Comparison of ENCODE assay signal across 14 cellular contexts in the genomic region with DNA sequence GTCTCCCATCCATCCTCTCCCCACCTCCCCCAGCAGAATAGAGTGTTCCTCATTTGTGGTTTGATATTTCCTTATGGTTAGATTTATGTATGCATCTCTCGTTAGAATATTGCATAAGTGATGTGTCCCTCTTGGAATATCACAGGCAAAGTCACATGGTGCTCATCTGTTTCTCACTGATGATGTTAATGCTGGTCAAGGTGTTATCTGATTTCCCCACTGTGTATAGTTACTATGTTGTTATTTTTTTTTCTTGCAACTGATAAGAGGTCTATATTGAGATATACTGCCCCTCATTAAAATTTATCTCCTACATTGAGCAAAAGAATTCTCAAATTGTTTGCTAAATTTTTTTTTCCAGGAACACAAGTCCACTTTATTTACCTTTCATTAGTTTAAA. TPM values are rescaled to one million over a fixed set of nuclear protein-coding genes. Genes with fewer than 3 reads are reported as not detected.
DNase-seq lines count a peak whose midpoint lies in the region; ATAC-seq, FAIRE-seq and TF ChIP-seq lines count a peak whose summit lies in the region.
"Had no signal": no experiment of that assay in that cellular context is flagged by ENCODE, and none has a peak within 500 bp of the region (broad histone marks: within the 10 kb centered on the region; RNA-seq: fewer than 3 reads in every experiment).

No MANE protein-coding gene starts in this region.

- no peak overlapping the region for H2BK5ac ChIP-seq in H1 (ENCODE audit: low read depth, low read length)

- H3K27me3 ChIP-seq in H1 (replicated peaks in 1 of 4; ENCODE audit: control insufficient read depth in 3 of 4, extremely low read depth in 1 of 4, insufficient read depth in 3 of 4, low read length in 3 of 4) (no peaks in the 10 kb centered on the region), hepatocyte (no peaks in the 10 kb centered on the region), ovary (no peaks in the 10 kb centered on the region)

- intact Hi-C loops in ovary (cut with DNase I), result no loop called here

- H3K27me3 Mint-ChIP-seq in activated naive CD4-positive, alpha-beta T cell treated with anti-CD3 and anti-CD28 coated beads, Interleukin-2, amount 50 U/mL, for 24 hours, result no peaks in the 10 kb centered on the region
- no peaks in the 10 kb centered on the region for H3K27me3 Mint-ChIP-seq in natural killer cell treated with Interleukin-12 subunit alpha and Interleukin-12 subunit beta and Interleukin-15 and Interleukin-18, amount 100 ng/mL, for 72 hours
- H3K27me3 Mint-ChIP-seq in stimulated activated naive B cell treated with anti-CD40 and anti-IgM and Interleukin-4, amounts not matched to agents 10 μg/mL and 1 μg/mL and 100 μg/mL, for 72 hours, result no peaks in the 10 kb centered on the region

- H3K4ac ChIP-seq in H1 (replicated peaks; ENCODE audit: insufficient read length, low read depth, low read length), result no peak overlapping the region

- no peak overlapping the region for H4K91ac ChIP-seq in H1 (replicated peaks; ENCODE audit: insufficient read length, low read length)

- no peak overlapping the region for H3K18ac ChIP-seq in H1 (ENCODE audit: extremely low read depth, low read length)

- H3K4me3 ChIP-seq in H1 (ENCODE audit: extremely low read depth in 1 of 4, insufficient read depth in 2 of 4, low read depth in 3 of 4, low read length in 4 of 4) (no peak overlapping the region), hepatocyte (no peak overlapping the region), ovary (no peak overlapping the region)

- H3K9me2 ChIP-seq in hepatocyte (replicated peaks; ENCODE audit: insufficient read depth), result no peaks in the 10 kb centered on the region

- POLR2A ChIA-PET in H1 (lab: Charles Lee; ENCODE audit: partially characterized antibody), result no interaction called here

- peak overlapping the region; percentile 14 for H3K27ac Mint-ChIP-seq in activated naive CD4-positive, alpha-beta T cell treated with anti-CD3 and anti-CD28 coated beads, Interleukin-2, amount 50 U/mL, for 24 hours
- no peak overlapping the region for H3K27ac Mint-ChIP-seq in activated naive CD4-positive, alpha-beta T cell treated with anti-CD3 and anti-CD28 coated beads, Interleukin-2, amount 50 U/mL, for 72 hours
- peak overlapping the region; percentile 5 for H3K27ac Mint-ChIP-seq in natural killer cell treated with Interleukin-12 subunit alpha and Interleukin-12 subunit beta and Interleukin-15 and Interleukin-18, amount 100 ng/mL, for 72 hours
- H3K27ac Mint-ChIP-seq in stimulated activated naive B cell treated with anti-CD40 and anti-IgM and Interleukin-4, amounts not matched to agents 10 μg/mL and 1 μg/mL and 100 μg/mL, for 72 hours, result no peak overlapping the region
- H3K27ac Mint-ChIP-seq: H9 had no signal

- H2AK5ac ChIP-seq in H1 (ENCODE audit: low read depth, low read length), result no peak overlapping the region

- H4K20me1 ChIP-seq in H1 (replicated peaks in 1 of 2; ENCODE audit: control insufficient read depth in 1 of 2, insufficient read depth in 2 of 2, low read length in 2 of 2) (peaks cover 0 to 1% of the 10 kb centered on the region in 2 experiments), hepatocyte (ENCODE audit: insufficient read depth, poor library complexity, severe bottlenecking) (no peaks in the 10 kb centered on the region)

- no peak for ATAC-seq in activated naive CD4-positive, alpha-beta T cell treated with anti-CD3 and anti-CD28 coated beads, Interleukin-2, amount 50 U/mL, for 72 hours
- no peak for ATAC-seq in natural killer cell treated with Interleukin-12 subunit alpha and Interleukin-12 subunit beta and Interleukin-15 and Interleukin-18, amount 100 ng/mL, for 72 hours
- ATAC-seq in stimulated activated naive B cell treated with anti-CD40 and anti-IgM and Interleukin-4, amounts not matched to agents 10 μg/mL and 1 μg/mL and 100 μg/mL, for 72 hours (replicated peaks), result no peak

- no peak for TF ChIP-seq RAD21 in H1 (IDR thresholded peaks at IDR 0.05 in 1 of 2, conservative IDR thresholded peaks at IDR 0.05 in 1 of 2; ENCODE audit: low read depth in 2 of 2, low read length in 2 of 2)

- H3K9me3 Mint-ChIP-seq in activated naive CD4-positive, alpha-beta T cell treated with anti-CD3 and anti-CD28 coated beads, Interleukin-2, amount 50 U/mL, for 24 hours, result no peaks in the 10 kb centered on the region
- no peaks in the 10 kb centered on the region for H3K9me3 Mint-ChIP-seq in activated naive CD4-positive, alpha-beta T cell treated with anti-CD3 and anti-CD28 coated beads, Interleukin-2, amount 50 U/mL, for 72 hours
- no peaks in the 10 kb centered on the region for H3K9me3 Mint-ChIP-seq in natural killer cell treated with Interleukin-12 subunit alpha and Interleukin-12 subunit beta and Interleukin-15 and Interleukin-18, amount 100 ng/mL, for 72 hours
- no peaks in the 10 kb centered on the region for H3K9me3 Mint-ChIP-seq in stimulated activated naive B cell treated with anti-CD40 and anti-IgM and Interleukin-4, amounts not matched to agents 10 μg/mL and 1 μg/mL and 100 μg/mL, for 72 hours
- H3K9me3 Mint-ChIP-seq: H9 had no signal

- no peak overlapping the region for H4K8ac ChIP-seq in H1 (ENCODE audit: extremely low read depth, insufficient read depth, low read length)

- CTCF ChIA-PET in H1 (lab: Charles Lee; ENCODE audit: partially characterized antibody), result no interaction called here

- H2BK12ac ChIP-seq in H1 (ENCODE audit: low read depth, low read length), result no peak overlapping the region

- DNase-seq in activated naive CD4-positive, alpha-beta T cell treated with anti-CD3 and anti-CD28 coated beads, Interleukin-2, amount 50 U/mL, for 72 hours (ENCODE audit: low spot score in 2 of 2), result no peak
- DNase-seq in OCI-M1 (lab: John Stamatoyannopoulos, UW) (peak; percentile 31), H1 (ENCODE audit: low read depth in 1 of 2, low spot score in 2 of 2) (no peak), hepatocyte (ENCODE audit: low spot score) (no peak), ovary (no peak)
- no peak for DNase-seq in natural killer cell treated with Interleukin-12 subunit alpha and Interleukin-12 subunit beta and Interleukin-15 and Interleukin-18, amount 100 ng/mL, for 72 hours (ENCODE audit: low spot score)
- no peak for DNase-seq in stimulated activated naive B cell treated with anti-CD40 and anti-IgM and Interleukin-4, amounts not matched to agents 10 μg/mL and 1 μg/mL and 100 μg/mL, for 72 hours
- DNase-seq: H9, MV-4-11, NCI-H1417 treated with DMSO at 0.1 percent for 48 hours, NCI-H2029 treated with DMSO at 0.1 percent for 48 hours, NCI-H510A treated with DMSO at 0.1 percent for 48 hours had no signal

- peaks cover 11% of the 10 kb centered on the region for H3K36me3 Mint-ChIP-seq in activated naive CD4-positive, alpha-beta T cell treated with anti-CD3 and anti-CD28 coated beads, Interleukin-2, amount 50 U/mL, for 24 hours
- H3K36me3 Mint-ChIP-seq in activated naive CD4-positive, alpha-beta T cell treated with anti-CD3 and anti-CD28 coated beads, Interleukin-2, amount 50 U/mL, for 72 hours, result peaks cover 2 to 4% of the 10 kb centered on the region in 2 donors
- H3K36me3 Mint-ChIP-seq in natural killer cell treated with Interleukin-12 subunit alpha and Interleukin-12 subunit beta and Interleukin-15 and Interleukin-18, amount 100 ng/mL, for 72 hours, result no peaks in the 10 kb centered on the region
- H3K36me3 Mint-ChIP-seq in stimulated activated naive B cell treated with anti-CD40 and anti-IgM and Interleukin-4, amounts not matched to agents 10 μg/mL and 1 μg/mL and 100 μg/mL, for 72 hours, result peaks cover 7 to 19% of the 10 kb centered on the region in 2 donors

- no peaks in the 10 kb centered on the region for H3K79me1 ChIP-seq in H1 (ENCODE audit: low read depth, low read length)

- no peaks in the 10 kb centered on the region for H3K9me3 ChIP-seq in H1 (ENCODE audit: insufficient read depth in 2 of 2, low read depth in 1 of 2, low read length in 1 of 2)
- H3K9me3 ChIP-seq in hepatocyte (ENCODE audit: low read depth), result no peaks in the 10 kb centered on the region
- H3K9me3 ChIP-seq in ovary, result no peaks in the 10 kb centered on the region

- no peaks in the 10 kb centered on the region for H3K23me2 ChIP-seq in H1 (ENCODE audit: low read depth, low read length)

- H3K4me1 ChIP-seq in H1 (replicated peaks in 1 of 4; ENCODE audit: control insufficient read depth in 3 of 4, insufficient read depth in 4 of 4, low read length in 3 of 4), result no peaks in the 10 kb centered on the region
- peaks cover 2% of the 10 kb centered on the region for H3K4me1 ChIP-seq in hepatocyte (ENCODE audit: insufficient read depth)
- no peaks in the 10 kb centered on the region for H3K4me1 ChIP-seq in ovary (ENCODE audit: insufficient read depth)

- H3K27ac ChIP-seq in H1 (ENCODE audit: low read depth, low read length) (no peak overlapping the region), hepatocyte (no peak overlapping the region), ovary (no peak overlapping the region)

- peaks cover 48% of the 10 kb centered on the region for H3K4me1 Mint-ChIP-seq in activated naive CD4-positive, alpha-beta T cell treated with anti-CD3 and anti-CD28 coated beads, Interleukin-2, amount 50 U/mL, for 24 hours
- H3K4me1 Mint-ChIP-seq in natural killer cell treated with Interleukin-12 subunit alpha and Interleukin-12 subunit beta and Interleukin-15 and Interleukin-18, amount 100 ng/mL, for 72 hours (ENCODE audit: low read depth in 2 of 2), result peaks cover 24 to 40% of the 10 kb centered on the region in 2 donors
- H3K4me1 Mint-ChIP-seq in stimulated activated naive B cell treated with anti-CD40 and anti-IgM and Interleukin-4, amounts not matched to agents 10 μg/mL and 1 μg/mL and 100 μg/mL, for 72 hours, result peaks cover 13 to 37% of the 10 kb centered on the region in 2 donors

- no peak for TF ChIP-seq POLR2A in H1 (IDR thresholded peaks at IDR 0.05; ENCODE audit: control extremely low read depth in 1 of 2, low read depth in 2 of 2, low read length in 2 of 2)
- TF ChIP-seq POLR2A in ovary (IDR thresholded peaks at IDR 0.05), result no peak

- no peak overlapping the region for H4K5ac ChIP-seq in H1 (ENCODE audit: insufficient read length, low read depth, low read length)

- H3K4me2 ChIP-seq in H1 (ENCODE audit: insufficient read depth in 1 of 2, low read depth in 2 of 2, low read length in 2 of 2) (no peak overlapping the region), hepatocyte (no peak overlapping the region)

- H2BK120ac ChIP-seq in H1 (replicated peaks; ENCODE audit: low read depth, low read length), result no peak overlapping the region

- FAIRE-seq in H1 (lab: Jason Lieb, UNC), result no peak
- FAIRE-seq: A204.1 had no signal

- no peak overlapping the region for H2BK15ac ChIP-seq in H1 (ENCODE audit: low read length)

- H3K23ac ChIP-seq in H1 (ENCODE audit: insufficient read length), result peak overlapping the region; percentile 65

- no peak overlapping the region for H2AFZ ChIP-seq in H1 (ENCODE audit: low read length)
- H2AFZ ChIP-seq in hepatocyte, result no peak overlapping the region

- TF ChIP-seq EP300 in H1 (IDR thresholded peaks at IDR 0.05; ENCODE audit: borderline replicate concordance in 1 of 2, low read depth in 2 of 2, low read length in 2 of 2), result no peak
- no peak for TF ChIP-seq EP300 in ovary (IDR thresholded peaks at IDR 0.05)

- H2BK20ac ChIP-seq in H1 (ENCODE audit: low read length), result no peak overlapping the region

- no peak for TF ChIP-seq CTCF in H1 (IDR thresholded peaks at IDR 0.05; ENCODE audit: control extremely low read depth in 1 of 3, insufficient read depth in 1 of 3, low read depth in 1 of 3, low read length in 3 of 3)
- no peak for TF ChIP-seq CTCF in hepatocyte (IDR thresholded peaks at IDR 0.05; ENCODE audit: poor library complexity)
- no peak for TF ChIP-seq CTCF in ovary (IDR thresholded peaks at IDR 0.05)

- H3K56ac ChIP-seq in H1 (replicated peaks; ENCODE audit: insufficient read length, low read depth, low read length), result no peak overlapping the region

- H3K79me2 ChIP-seq in H1 (ENCODE audit: control insufficient read depth in 1 of 2, insufficient read depth in 2 of 2, low read length in 2 of 2) (no peaks in the 10 kb centered on the region), hepatocyte (no peaks in the 10 kb centered on the region)

- no peak overlapping the region for H3K4me3 Mint-ChIP-seq in activated naive CD4-positive, alpha-beta T cell treated with anti-CD3 and anti-CD28 coated beads, Interleukin-2, amount 50 U/mL, for 24 hours
- no peak overlapping the region for H3K4me3 Mint-ChIP-seq in natural killer cell treated with Interleukin-12 subunit alpha and Interleukin-12 subunit beta and Interleukin-15 and Interleukin-18, amount 100 ng/mL, for 72 hours
- no peak overlapping the region for H3K4me3 Mint-ChIP-seq in stimulated activated naive B cell treated with anti-CD40 and anti-IgM and Interleukin-4, amounts not matched to agents 10 μg/mL and 1 μg/mL and 100 μg/mL, for 72 hours
- H3K4me3 Mint-ChIP-seq: H9 had no signal

- WGBS in H1 (ENCODE audit: extremely low coverage in 1 of 2, insufficient coverage in 1 of 2, insufficient read length in 1 of 2, insufficient replicate concordance in 2 of 2, low coverage in 1 of 2, low lambda C conversion rate in 2 of 2, missing lambda C conversion rate in 1 of 2), 2 experiments, result 95% methylated on average over 1 of the region's 1 CpG; no CpG with 5 or more reads in 1 of the 2 experiments
- 79% methylated on average over 1 of the region's 1 CpG for WGBS in hepatocyte (ENCODE audit: low lambda C conversion rate, missing lambda C conversion rate)
- WGBS in ovary, 3 donors, result 63 to 82% (median 80%) methylated on average over 1 of the region's 1 CpG

- H3K36me3 ChIP-seq in H1 (ENCODE audit: control insufficient read depth in 2 of 4, insufficient read depth in 4 of 4, low read length in 3 of 4) (no peaks in the 10 kb centered on the region), hepatocyte (replicated peaks; ENCODE audit: insufficient read depth, low read depth) (no peaks in the 10 kb centered on the region), ovary (no peaks in the 10 kb centered on the region)

- no peak overlapping the region for H3K9ac ChIP-seq in H1 (replicated peaks in 1 of 4; ENCODE audit: extremely low read depth in 1 of 4, low read depth in 3 of 4, low read length in 3 of 4)

- no peak overlapping the region for H3K14ac ChIP-seq in H1 (ENCODE audit: insufficient read length)

RNA-seq across cellular contexts. Expression of a gene that starts 3.1 kb away (rescaled TPM):
- total RNA-seq in activated naive CD4-positive, alpha-beta T cell treated with anti-CD3 and anti-CD28 coated beads, Interleukin-2, amount 50 U/mL, for 72 hours, result 1 to 10 TPM; 2.0 to 2.1 TPM
- total RNA-seq in H1 (2021; fragmentation: NEBNext Ultra II Directional; extraction: Animal tissue kit (Norgen Biotek cat#: 25700)), result 0.17 and 0.67 TPM in 2 replicates
- polyA plus RNA-seq in H1 (2011; rRNA removed), result 0.16 and 0.62 TPM in 2 replicates
- 0.25 TPM for polyA plus RNA-seq in H1 (2011; cell fraction: cytosol; rRNA removed)
- 0.44 TPM for polyA plus RNA-seq in H1 (2011; cell fraction: nucleus; rRNA removed)
- 0.09 to 0.30 TPM (median 0.10 TPM) in 4 replicates for polyA plus RNA-seq in H1 (2012, experiment 1 of 2)
- polyA plus RNA-seq in H1 (2012, experiment 2 of 2), result not detected
- polyA plus RNA-seq in H1 (2013, experiment 1 of 2), result 0.10 TPM
- 0.09 TPM for polyA plus RNA-seq in H1 (2013, experiment 2 of 2)
- 2.2 and 3.9 TPM in 2 replicates for polyA minus RNA-seq in H1 (2011; rRNA and poly(A)+ RNA removed)
- polyA minus RNA-seq in H1 (2011; cell fraction: cytosol; rRNA and poly(A)+ RNA removed), result 1.5 TPM
- polyA minus RNA-seq in H1 (2011; cell fraction: nucleus; rRNA and poly(A)+ RNA removed), result 12.8 TPM
- total RNA-seq in natural killer cell treated with Interleukin-12 subunit alpha and Interleukin-12 subunit beta and Interleukin-15 and Interleukin-18, amount 100 ng/mL, for 72 hours, result 1 to 10 TPM in 1 of 2 donors, under 1 TPM in 1; 0.95 to 3.3 TPM
- total RNA-seq in hepatocyte, result 1.0 and 3.0 TPM in 2 replicates
- polyA plus RNA-seq in hepatocyte, result 0.30 and 1.2 TPM in 2 replicates
- 1 to 10 TPM; 2.2 to 7.5 (median 2.8) TPM for total RNA-seq in ovary
- polyA plus RNA-seq in ovary, result 1 to 10 TPM; 3.3 to 4.6 TPM

Comparison
In these comparisons a context has a peak if more than half of its experiments do, and no peak if none do; other contexts are left out.
1. H3K27ac Mint-ChIP-seq: peak in activated naive CD4-positive, alpha-beta T cell treated with anti-CD3 and anti-CD28 coated beads, Interleukin-2, amount 50 U/mL, for 24 hours (single experiment) and natural killer cell treated with Interleukin-12 subunit alpha and Interleukin-12 subunit beta and Interleukin-15 and Interleukin-18, amount 100 ng/mL, for 72 hours (2 of 2); none in activated naive CD4-positive, alpha-beta T cell treated with anti-CD3 and anti-CD28 coated beads, Interleukin-2, amount 50 U/mL, for 72 hours (0 of 2) and stimulated activated naive B cell treated with anti-CD40 and anti-IgM and Interleukin-4, amounts not matched to agents 10 μg/mL and 1 μg/mL and 100 μg/mL, for 72 hours (single experiment).